ENCODE assay signal across 8 cellular contexts in genomic region chr6:26328265-26328844, GRCh38. TPM values are rescaled to one million over a fixed set of nuclear protein-coding genes. Genes with fewer than 3 reads are reported as not detected.
DNase-seq lines count a peak whose midpoint lies in the region; ATAC-seq, FAIRE-seq and TF ChIP-seq lines count a peak whose summit lies in the region.

No MANE protein-coding gene starts in this region.

- peaks cover 5% of the 10 kb centered on the region for H3K4me1 ChIP-seq in RWPE2 (ENCODE audit: insufficient read depth, poor library complexity, severe bottlenecking)
- peaks cover 9% of the 10 kb centered on the region for H3K4me1 ChIP-seq in mucosa of descending colon (ENCODE audit: low read depth)
- H3K4me1 ChIP-seq in heart left ventricle: peaks cover 0 to 40% (median 0%) of the 10 kb centered on the region in 12 donors

- TF ChIP-seq POLR2A in heart left ventricle (IDR thresholded peaks at IDR 0.05): no peak

- DNase-seq in RWPE2 (ENCODE audit: low spot score) (no peak), epithelial cell of esophagus (ENCODE audit: low read depth) (peak; percentile 51), mucosa of descending colon (no peak), heart left ventricle (no peak)

- FAIRE-seq in A204.1 (lab: Jason Lieb, UNC) (peak; percentile 66), G401.6 (lab: Jason Lieb, UNC) (peak; percentile 89)

- H3K36me3 ChIP-seq in RWPE2 (ENCODE audit: low read depth) (no peaks in the 10 kb centered on the region), mucosa of descending colon (ENCODE audit: low read depth) (no peaks in the 10 kb centered on the region), heart left ventricle (no peaks in the 10 kb centered on the region)

- WGBS in heart left ventricle, 4 donors: 19 to 27% (median 24%) methylated on average over 13 of the region's 13 CpGs

- TF ChIP-seq CTCF in RWPE2 (IDR thresholded peaks at IDR 0.05; ENCODE audit: poor library complexity, severe bottlenecking): no peak
- TF ChIP-seq CTCF in epithelial cell of esophagus (IDR thresholded peaks at IDR 0.05; ENCODE audit: insufficient read depth, low read depth, low read length, missing control alignments): no peak
- TF ChIP-seq CTCF in mucosa of descending colon (IDR thresholded peaks at IDR 0.05): no peak
- TF ChIP-seq CTCF in heart left ventricle (IDR thresholded peaks at IDR 0.05): no peak

- H3K27ac ChIP-seq in RWPE2 (ENCODE audit: poor library complexity, severe bottlenecking): peak overlapping the region; percentile 31
- no peak overlapping the region for H3K27ac ChIP-seq in heart left ventricle

- intact Hi-C loops in mucosa of descending colon (cut with DNase I, micrococcal nuclease) (no loop called here), heart left ventricle (cut with DNase I) (no loop called here)

- ATAC-seq in RWPE2 (ENCODE audit: low read depth) (no peak; the same call in 2 of the 3 replicates), GM18873 (IDR thresholded peaks at IDR 0.05; ENCODE audit: low FRiP score, unreplicated experiment) (no peak), mucosa of descending colon (no peak), heart left ventricle (no peak), GM18502 (IDR thresholded peaks at IDR 0.05; ENCODE audit: poor library complexity, unreplicated experiment) (no peak)

- H3K4me3 ChIP-seq in RWPE2 (ENCODE audit: severe bottlenecking): peak overlapping the region; percentile 43
- peak overlapping the region; percentile 46 for H3K4me3 ChIP-seq in epithelial cell of esophagus (ENCODE audit: low read length)
- no peak overlapping the region for H3K4me3 ChIP-seq in mucosa of descending colon
- H3K4me3 ChIP-seq in heart left ventricle: peak overlapping the region in 1 of 12 donors; percentile 16

- H3K27me3 ChIP-seq in RWPE2 (ENCODE audit: insufficient read depth, poor library complexity, severe bottlenecking) (no peaks in the 10 kb centered on the region), heart left ventricle (peaks cover 21 to 73% (median 67%) of the 10 kb centered on the region in 9 donors)

- H3K9me3 ChIP-seq in RWPE2 (ENCODE audit: severe bottlenecking): no peaks in the 10 kb centered on the region
- no peaks in the 10 kb centered on the region for H3K9me3 ChIP-seq in mucosa of descending colon
- H3K9me3 ChIP-seq in heart left ventricle: peaks cover 0 to under 1% (median 0%) of the 10 kb centered on the region in 12 donors

RNA-seq across cellular contexts. Expression of gene BTN3A2, which starts 36.6 kb away (rescaled TPM):
- total RNA-seq in mucosa of descending colon (10 to 100 TPM; 48.0 to 55.1 (median 48.7) TPM), heart left ventricle (10 to 100 TPM in 5 of 9 donors, 1 to 10 TPM in 4; 2.7 to 71.1 (median 10.2) TPM)
- polyA plus RNA-seq in heart left ventricle: 10 to 100 TPM in 1 of 2 donors, 1 to 10 TPM in 1; 5.8 to 11.5 TPM

RNA-seq across cellular contexts. Expression of gene BTN2A2, which starts 54.6 kb away (rescaled TPM):
- total RNA-seq in mucosa of descending colon (10 to 100 TPM in 1 of 3 donors, 1 to 10 TPM in 2; 7.0 to 12.6 (median 9.2) TPM), heart left ventricle (10 to 100 TPM in 2 of 9 donors, 1 to 10 TPM in 7; 1.7 to 20.4 (median 3.0) TPM)
- polyA plus RNA-seq in heart left ventricle: 1 to 10 TPM; 3.2 to 4.3 TPM
